ENCODE assay signal across 16 cellular contexts in the genomic region with DNA sequence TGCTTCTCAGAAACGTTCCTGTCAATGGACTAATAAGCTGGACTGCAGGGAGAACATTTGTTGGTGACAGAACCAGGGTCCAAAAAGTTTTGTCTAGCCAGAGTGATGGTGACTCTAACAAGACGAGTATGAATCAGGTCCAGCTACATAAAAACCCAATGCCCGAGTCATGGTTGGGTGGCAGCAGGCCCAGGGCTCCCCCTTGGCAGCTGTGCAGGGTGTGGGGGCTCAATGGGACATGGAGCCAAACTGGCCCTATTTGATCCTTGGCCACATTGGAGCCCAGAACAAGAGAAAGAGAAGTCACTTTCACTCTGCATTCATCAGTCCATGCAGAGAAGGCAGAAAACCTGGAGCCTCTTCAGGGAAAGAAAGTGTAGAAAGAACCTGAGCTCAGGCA. TPM values are rescaled to one million over a fixed set of nuclear protein-coding genes. Genes with fewer than 3 reads are reported as not detected.
DNase-seq lines count a peak whose midpoint lies in the region; ATAC-seq lines count a peak whose summit lies in the region.
"Had no signal": no experiment of that assay in that cellular context is flagged by ENCODE, and none has a peak within 500 bp of the region (broad histone marks: within the 10 kb centered on the region; RNA-seq: fewer than 3 reads in every experiment).

No MANE protein-coding gene starts in this region.

- no peaks in the 10 kb centered on the region for H3K9me3 ChIP-seq in T-helper 17 cell (ENCODE audit: control insufficient read depth, low read length, poor library complexity, severe bottlenecking)
- H3K9me3 ChIP-seq: BLaER1 treated with 17β-estradiol and CSF1 and Interleukin-3, amounts not matched to agents 10 nM and 100 nM had no signal

- peaks cover 5% of the 10 kb centered on the region for H3K27me3 Mint-ChIP-seq in activated CD8-positive, alpha-beta memory T cell treated with anti-CD3 and anti-CD28 coated beads, Interleukin-2, amount 10 ng/mL, durations not matched to agents 7 days and 5 days
- peaks cover 5% of the 10 kb centered on the region for H3K27me3 Mint-ChIP-seq in T-helper 17 cell
- no peaks in the 10 kb centered on the region for H3K27me3 Mint-ChIP-seq in activated CD4-positive, alpha-beta memory T cell treated with anti-CD3 and anti-CD28 coated beads, Interleukin-2, amount 10 ng/mL, durations not matched to agents 7 days and 5 days

- ATAC-seq in activated CD8-positive, alpha-beta memory T cell treated with anti-CD3 and anti-CD28 coated beads, Interleukin-2, amount 10 ng/mL, durations not matched to agents 7 days and 5 days = no peak
- no peak for ATAC-seq in T-helper 17 cell
- ATAC-seq in GM19023 (IDR thresholded peaks at IDR 0.05; ENCODE audit: unreplicated experiment) = no peak
- ATAC-seq in HG02571 (IDR thresholded peaks at IDR 0.05; ENCODE audit: unreplicated experiment) = no peak
- ATAC-seq: GM12878, GM23338 had no signal

- CTCF ChIA-PET in activated CD8-positive, alpha-beta memory T cell treated with anti-CD3 and anti-CD28 coated beads, Interleukin-2, amount 10 ng/mL, durations not matched to agents 7 days and 5 days (lab: Charles Lee) = interaction anchor here (0.7 to 1.5 kb wide), 4 partner anchors 20 to 328 kb away, joined by 3 to 4 read pairs (median 3); no protein-coding TSS in a partner anchor
- CTCF ChIA-PET in activated CD4-positive, alpha-beta memory T cell treated with anti-CD3 and anti-CD28 coated beads, Interleukin-2, amount 10 ng/mL, durations not matched to agents 7 days and 5 days (lab: Charles Lee) = interaction anchor here (1.4 kb wide), 1 partner anchor 33 kb away, joined by 6 read pairs; no protein-coding TSS in a partner anchor

- H3K4me1 Mint-ChIP-seq in activated CD8-positive, alpha-beta memory T cell treated with anti-CD3 and anti-CD28 coated beads, Interleukin-2, amount 10 ng/mL, durations not matched to agents 7 days and 5 days = peaks cover 19% of the 10 kb centered on the region
- H3K4me1 Mint-ChIP-seq in T-helper 17 cell = peaks cover 27% of the 10 kb centered on the region
- peaks cover 17% of the 10 kb centered on the region for H3K4me1 Mint-ChIP-seq in activated CD4-positive, alpha-beta memory T cell treated with anti-CD3 and anti-CD28 coated beads, Interleukin-2, amount 10 ng/mL, durations not matched to agents 7 days and 5 days
- H3K4me1 Mint-ChIP-seq: GM23338 had no signal

- H3K36me3 Mint-ChIP-seq in activated CD8-positive, alpha-beta memory T cell treated with anti-CD3 and anti-CD28 coated beads, Interleukin-2, amount 10 ng/mL, durations not matched to agents 7 days and 5 days = no peaks in the 10 kb centered on the region
- no peaks in the 10 kb centered on the region for H3K36me3 Mint-ChIP-seq in T-helper 17 cell (ENCODE audit: low read depth)
- H3K36me3 Mint-ChIP-seq in activated CD4-positive, alpha-beta memory T cell treated with anti-CD3 and anti-CD28 coated beads, Interleukin-2, amount 10 ng/mL, durations not matched to agents 7 days and 5 days (ENCODE audit: low read depth) = no peaks in the 10 kb centered on the region

- DNase-seq in activated CD8-positive, alpha-beta memory T cell treated with anti-CD3 and anti-CD28 coated beads, Interleukin-2, amount 50 U/mL, for 48 hours = peak; percentile 36
- DNase-seq in activated CD8-positive, alpha-beta memory T cell treated with anti-CD3 and anti-CD28 coated beads, Interleukin-2, amount 10 ng/mL, durations not matched to agents 7 days and 5 days = no peak
- DNase-seq in T-helper 17 cell = no peak
- DNase-seq in islet precursor cell = peak; percentile 19
- DNase-seq in mucosa of gallbladder (ENCODE audit: low spot score) = peak; percentile 2
- no peak for DNase-seq in activated CD4-positive, alpha-beta memory T cell treated with anti-CD3 and anti-CD28 coated beads, Interleukin-2, amount 10 ng/mL, durations not matched to agents 7 days and 5 days
- DNase-seq: 8988T; Calu3; CD4-positive, alpha-beta T cell; DMS79; H9 had no signal

- no peaks in the 10 kb centered on the region for H3K9me3 Mint-ChIP-seq in activated CD8-positive, alpha-beta memory T cell treated with anti-CD3 and anti-CD28 coated beads, Interleukin-2, amount 10 ng/mL, durations not matched to agents 7 days and 5 days (ENCODE audit: low read depth)
- no peaks in the 10 kb centered on the region for H3K9me3 Mint-ChIP-seq in activated CD4-positive, alpha-beta memory T cell treated with anti-CD3 and anti-CD28 coated beads, Interleukin-2, amount 10 ng/mL, durations not matched to agents 7 days and 5 days
- H3K9me3 Mint-ChIP-seq: CD4-positive, alpha-beta T cell; GM23338; H9 had no signal

- H3K27ac Mint-ChIP-seq in activated CD8-positive, alpha-beta memory T cell treated with anti-CD3 and anti-CD28 coated beads, Interleukin-2, amount 10 ng/mL, durations not matched to agents 7 days and 5 days = no peak overlapping the region
- H3K27ac Mint-ChIP-seq in T-helper 17 cell = peak overlapping the region; percentile 14
- no peak overlapping the region for H3K27ac Mint-ChIP-seq in activated CD4-positive, alpha-beta memory T cell treated with anti-CD3 and anti-CD28 coated beads, Interleukin-2, amount 10 ng/mL, durations not matched to agents 7 days and 5 days
- H3K27ac Mint-ChIP-seq: CD4-positive, alpha-beta T cell; GM23338; H9 had no signal

- POLR2A ChIA-PET in activated CD4-positive, alpha-beta memory T cell treated with anti-CD3 and anti-CD28 coated beads, Interleukin-2, amount 10 ng/mL, durations not matched to agents 7 days and 5 days (lab: Charles Lee) = no interaction called here

- no peak overlapping the region for H3K4me3 Mint-ChIP-seq in activated CD8-positive, alpha-beta memory T cell treated with anti-CD3 and anti-CD28 coated beads, Interleukin-2, amount 10 ng/mL, durations not matched to agents 7 days and 5 days
- no peak overlapping the region for H3K4me3 Mint-ChIP-seq in T-helper 17 cell
- H3K4me3 Mint-ChIP-seq in activated CD4-positive, alpha-beta memory T cell treated with anti-CD3 and anti-CD28 coated beads, Interleukin-2, amount 10 ng/mL, durations not matched to agents 7 days and 5 days = no peak overlapping the region
- H3K4me3 Mint-ChIP-seq: CD4-positive, alpha-beta T cell; GM23338; H9 had no signal

RNA-seq across cellular contexts. Expression of gene TENT5C, which starts 37.9 kb away (rescaled TPM):
- total RNA-seq in activated CD8-positive, alpha-beta memory T cell treated with anti-CD3 and anti-CD28 coated beads, Interleukin-2, amount 10 ng/mL, durations not matched to agents 7 days and 5 days = 10 to 100 TPM; 41.6 to 50.3 TPM
- total RNA-seq in T-helper 17 cell (100 to 1,000 TPM; 129 to 173 TPM), mucosa of gallbladder (8.1 TPM)
- 10 to 100 TPM; 64.5 to 66.1 TPM for total RNA-seq in activated CD4-positive, alpha-beta memory T cell treated with anti-CD3 and anti-CD28 coated beads, Interleukin-2, amount 10 ng/mL, durations not matched to agents 7 days and 5 days

Comparison
In these comparisons a context has a peak if more than half of its experiments do, and no peak if none do; other contexts are left out.
1. DNase-seq: peak in activated CD8-positive, alpha-beta memory T cell treated with anti-CD3 and anti-CD28 coated beads, Interleukin-2, amount 50 U/mL, for 48 hours (single experiment), islet precursor cell (single experiment) and mucosa of gallbladder (single experiment); none in activated CD8-positive, alpha-beta memory T cell treated with anti-CD3 and anti-CD28 coated beads, Interleukin-2, amount 10 ng/mL, durations not matched to agents 7 days and 5 days (single experiment), T-helper 17 cell (0 of 3) and activated CD4-positive, alpha-beta memory T cell treated with anti-CD3 and anti-CD28 coated beads, Interleukin-2, amount 10 ng/mL, durations not matched to agents 7 days and 5 days (single experiment).